In genomic region chr18:54100466-54100865, GRCh38 we compare ENCODE assay signal across 28 cellular contexts.
"Had no signal": no experiment of that assay in that cellular context is flagged by ENCODE, and none has a peak within 500 bp of the region (broad histone marks: within the 10 kb centered on the region; RNA-seq: fewer than 3 reads in every experiment).

No MANE protein-coding gene starts in this region.

- H3K36me3 ChIP-seq: neutrophil, ovary, right lobe of liver, sigmoid colon, stomach, thoracic aorta, thyroid gland, tibial nerve, upper lobe of left lung, vagina had no signal

- H3K4me1 Mint-ChIP-seq: neural crest cell; stimulated activated effector memory CD8-positive, alpha-beta T cell treated with anti-CD3 and anti-CD28 coated beads, Interleukin-12 subunit alpha, Interleukin-12 subunit beta, amount 100 ng/mL, for 72 hours; stimulated activated naive B cell treated with anti-CD40 and anti-IgM and Interleukin-4, amounts not matched to agents 10 μg/mL and 1 μg/mL and 100 μg/mL, for 72 hours had no signal

- ATAC-seq: psoas muscle; right cardiac atrium; right lobe of liver; stimulated activated naive B cell treated with anti-CD40 and anti-IgM and Interleukin-4, amounts not matched to agents 10 μg/mL and 1 μg/mL and 100 μg/mL, for 72 hours had no signal

- H3K36me3 Mint-ChIP-seq: natural killer cell treated with Interleukin-12 subunit alpha and Interleukin-12 subunit beta and Interleukin-15 and Interleukin-18, amount 100 ng/mL, for 72 hours; stimulated activated effector memory CD8-positive, alpha-beta T cell treated with anti-CD3 and anti-CD28 coated beads, Interleukin-12 subunit alpha, Interleukin-12 subunit beta, amount 100 ng/mL, for 72 hours had no signal

- DNase-seq: nephron progenitor cell; nucleus accumbens; ovary; posterior cingulate gyrus; psoas muscle; right cardiac atrium; right lobe of liver; sigmoid colon; small intestine; stimulated activated CD4-positive, alpha-beta T cell treated with anti-CD3 and anti-CD28 coated beads, Interleukin-15, amount 100 ng/mL, for 24 hours; stimulated activated CD4-positive, alpha-beta T cell treated with anti-CD3 and anti-CD28 coated beads, Interleukin-2, amount 100 ng/mL, for 24 hours; stimulated activated CD4-positive, alpha-beta T cell treated with anti-CD3 and anti-CD28 coated beads, Interleukin-2, amount 100 ng/mL, for 48 hours; stimulated activated CD4-positive, alpha-beta T cell treated with anti-CD3 and anti-CD28 coated beads, Interleukin-4, amount 100 ng/mL, for 24 hours; stimulated activated naive B cell treated with anti-CD40 and anti-IgM and Interleukin-4, amounts not matched to agents 10 μg/mL and 1 μg/mL and 100 μg/mL, for 72 hours; stimulated activated naive CD4-positive, alpha-beta T cell treated with Interleukin-2 at 50 U/mL for 16 hours; stomach; thyroid gland; upper lobe of left lung had no signal

- H3K9me3 ChIP-seq: neutrophil, ovary, psoas muscle, right lobe of liver, sigmoid colon, thoracic aorta, thyroid gland, upper lobe of left lung, vagina had no signal

- H3K4me1 ChIP-seq: parathyroid adenoma, psoas muscle, right lobe of liver, sigmoid colon, stomach, thyroid gland, tibial nerve, upper lobe of left lung, vagina had no signal

- H3K9me3 Mint-ChIP-seq: neural crest cell had no signal

- H3K27me3 ChIP-seq: ovary, right lobe of liver, sigmoid colon, stomach, thyroid gland, tibial nerve, upper lobe of left lung, vagina had no signal

- H3K4me3 ChIP-seq: ovary, psoas muscle, right lobe of liver, sigmoid colon, stomach, thoracic aorta, thyroid gland, tibial nerve, upper lobe of left lung, vagina had no signal

- H3K27ac ChIP-seq: neutrophil, ovary, parathyroid adenoma, psoas muscle, right lobe of liver, sigmoid colon, stomach, thoracic aorta, thyroid gland, tibial nerve, upper lobe of left lung, vagina had no signal

- H3K27me3 Mint-ChIP-seq: progenitor cell of endocrine pancreas had no signal

- H3K27ac Mint-ChIP-seq: natural killer cell treated with Interleukin-12 subunit alpha and Interleukin-12 subunit beta and Interleukin-15 and Interleukin-18, amount 100 ng/mL, for 72 hours; nephron progenitor cell; progenitor cell of endocrine pancreas; stimulated activated effector memory CD8-positive, alpha-beta T cell treated with anti-CD3 and anti-CD28 coated beads, Interleukin-12 subunit alpha, Interleukin-12 subunit beta, amount 100 ng/mL, for 72 hours; stimulated activated naive B cell treated with anti-CD40 and anti-IgM and Interleukin-4, amounts not matched to agents 10 μg/mL and 1 μg/mL and 100 μg/mL, for 72 hours; stimulated activated naive CD8-positive, alpha-beta T cell treated with anti-CD3 and anti-CD28 coated beads, Interleukin-15, Interleukin-2, amounts not matched to agents 100 ng/mL and 50 ng/mL, for 24 hours had no signal

- H3K4me3 Mint-ChIP-seq: natural killer cell treated with Interleukin-12 subunit alpha and Interleukin-12 subunit beta and Interleukin-15 and Interleukin-18, amount 100 ng/mL, for 72 hours; nephron progenitor cell; neural crest cell; stimulated activated effector memory CD8-positive, alpha-beta T cell treated with anti-CD3 and anti-CD28 coated beads, Interleukin-12 subunit alpha, Interleukin-12 subunit beta, amount 100 ng/mL, for 72 hours; stimulated activated naive B cell treated with anti-CD40 and anti-IgM and Interleukin-4, amounts not matched to agents 10 μg/mL and 1 μg/mL and 100 μg/mL, for 72 hours; stimulated activated naive CD8-positive, alpha-beta T cell treated with anti-CD3 and anti-CD28 coated beads, Interleukin-15, Interleukin-2, amounts not matched to agents 100 ng/mL and 50 ng/mL, for 24 hours had no signal
